Comparison of ENCODE assay signal across 8 cellular contexts in the genomic region with DNA sequence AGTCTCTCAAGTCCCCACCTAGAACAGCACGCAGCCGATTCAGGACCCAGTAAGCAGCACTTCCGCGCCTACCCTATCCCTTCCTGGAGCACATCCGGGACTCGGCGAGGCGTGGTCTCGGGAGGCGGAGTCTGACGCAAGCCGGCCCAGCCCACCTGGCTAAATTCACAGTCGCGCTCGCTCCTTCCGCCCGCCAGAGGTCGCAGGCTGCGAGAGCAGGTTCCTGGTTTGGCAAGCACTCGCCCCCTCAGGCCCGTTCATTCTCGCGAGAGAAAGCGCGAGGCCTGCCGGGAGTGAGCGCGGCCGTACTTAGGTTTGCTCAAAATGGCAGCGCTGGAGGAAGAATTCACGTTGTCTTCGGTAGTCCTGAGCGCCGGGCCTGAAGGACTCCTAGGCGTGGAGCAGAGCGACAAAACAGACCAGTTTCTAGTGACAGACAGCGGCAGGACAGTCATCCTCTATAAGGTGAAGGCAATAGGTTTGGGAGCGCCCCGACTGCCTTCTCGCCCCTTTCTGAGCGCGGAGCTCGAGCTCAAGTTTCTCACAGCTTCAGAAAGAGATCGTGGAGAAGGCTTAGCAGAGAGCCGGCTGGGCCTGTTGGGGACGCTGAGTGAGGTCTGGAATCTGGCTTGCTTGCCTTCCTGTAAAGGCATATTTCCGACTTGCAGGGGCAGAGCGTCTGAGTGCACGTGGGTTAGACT. TPM values are rescaled to one million over a fixed set of nuclear protein-coding genes. Genes with fewer than 3 reads are reported as not detected.
A peak's percentile ranks its signal among the peaks of the same experiment; 100 is the strongest.
DNase-seq lines count a peak whose midpoint lies in the region; ATAC-seq and TF ChIP-seq lines count a peak whose summit lies in the region.

A gene (plus strand): TSS at position 313 of the 701 bp plus-strand sequence. CDS start 12 bp downstream, at position 325.

- H3K4me3 ChIP-seq in breast epithelium (peak within 1 kb of the TSS; percentile 75 to 99 (median 94)), iPS-18a (ENCODE audit: low read length) (peak within 1 kb of the TSS; percentile 72), skeletal muscle tissue (ENCODE audit: low read length in 3 of 3) (peak within 1 kb of the TSS; percentile 92 to 100 (median 99))

- TF ChIP-seq CTCF in VCaP (conservative IDR thresholded peaks at IDR 0.05) (peak; percentile 97), breast epithelium (IDR thresholded peaks at IDR 0.05) (peak; percentile 93 to 98 (median 96))

- ATAC-seq in GM18873 (IDR thresholded peaks at IDR 0.05; ENCODE audit: low FRiP score, unreplicated experiment): peak; percentile 93
- peak; percentile 94 for ATAC-seq in HG03139 (IDR thresholded peaks at IDR 0.05; ENCODE audit: unreplicated experiment)

- H3K4me1 ChIP-seq in breast epithelium (no peaks in the 10 kb centered on the region), iPS-18a (ENCODE audit: control insufficient read depth, low read depth, low read length) (peaks cover 3% of the 10 kb centered on the region), skeletal muscle tissue (ENCODE audit: control insufficient read depth in 3 of 3, insufficient read depth in 3 of 3, low read length in 3 of 3) (peaks cover 3 to 15% (median 11%) of the 10 kb centered on the region in 3 donors)

- H3K27me3 ChIP-seq in breast epithelium (no peaks in the 10 kb centered on the region), iPS-18a (ENCODE audit: control insufficient read depth, insufficient read depth, low read length) (no peaks in the 10 kb centered on the region), skeletal muscle tissue (ENCODE audit: control insufficient read depth in 3 of 3, insufficient read depth in 3 of 3, low read length in 3 of 3) (no peaks in the 10 kb centered on the region)

- intact Hi-C loops in breast epithelium (cut with DNase I; ENCODE audit: low total_unique reads): no loop called here

- peak; percentile 99 for DNase-seq in AG08395 (ENCODE audit: low spot score)
- DNase-seq in NCI-H2196 treated with DMSO at 0.1 percent for 48 hours (lab: John Stamatoyannopoulos, UW; ENCODE audit: unreplicated experiment): peak; percentile 96
- DNase-seq in breast epithelium (ENCODE audit: low spot score in 2 of 2): peak; percentile 97 to 99

- peak; percentile 71 for TF ChIP-seq POLR2A in breast epithelium (IDR thresholded peaks at IDR 0.05)

- H3K9ac ChIP-seq in iPS-18a (ENCODE audit: low read length) (peak within 1 kb of the TSS; percentile 90), skeletal muscle tissue (ENCODE audit: low read depth in 1 of 3, low read length in 3 of 3) (peak within 1 kb of the TSS; percentile 99 to 100 (median 100))

- H3K36me3 ChIP-seq in breast epithelium (no peaks in the 10 kb centered on the region), iPS-18a (ENCODE audit: control insufficient read depth, low read depth, low read length) (peaks cover 29% of the 10 kb centered on the region), skeletal muscle tissue (ENCODE audit: control insufficient read depth in 3 of 3, insufficient read depth in 3 of 3, low read length in 3 of 3) (peaks cover 20 to 21% (median 20%) of the 10 kb centered on the region in 3 donors)

- peak within 1 kb of the TSS; percentile 95 for H3K27ac ChIP-seq in VCaP
- H3K27ac ChIP-seq in breast epithelium: peak within 1 kb of the TSS; percentile 85 to 93
- H3K27ac ChIP-seq in iPS-18a (ENCODE audit: low read length): peak within 1 kb of the TSS; percentile 79
- peak within 1 kb of the TSS; percentile 92 for H3K27ac ChIP-seq in skeletal muscle tissue (ENCODE audit: low read depth, low read length)

- H3K9me3 ChIP-seq in breast epithelium: no peaks in the 10 kb centered on the region
- no peaks in the 10 kb centered on the region for H3K9me3 ChIP-seq in iPS-18a (ENCODE audit: control insufficient read depth, low read depth, low read length)
- no peaks in the 10 kb centered on the region for H3K9me3 ChIP-seq in skeletal muscle tissue (ENCODE audit: control insufficient read depth in 3 of 3, low read length in 3 of 3)

RNA-seq across cellular contexts. Expression of the gene that starts here (rescaled TPM):
- total RNA-seq in breast epithelium (10 to 100 TPM; 25.1 to 45.5 (median 35.4) TPM), skeletal muscle tissue (57.9 TPM)

Comparison
In these comparisons a context has a peak if more than half of its experiments do, and no peak if none do; other contexts are left out.
1. Peak in every context shown above with its lines: DNase-seq, ATAC-seq, H3K4me3 ChIP-seq and H3K27ac ChIP-seq.